In the genomic region with DNA sequence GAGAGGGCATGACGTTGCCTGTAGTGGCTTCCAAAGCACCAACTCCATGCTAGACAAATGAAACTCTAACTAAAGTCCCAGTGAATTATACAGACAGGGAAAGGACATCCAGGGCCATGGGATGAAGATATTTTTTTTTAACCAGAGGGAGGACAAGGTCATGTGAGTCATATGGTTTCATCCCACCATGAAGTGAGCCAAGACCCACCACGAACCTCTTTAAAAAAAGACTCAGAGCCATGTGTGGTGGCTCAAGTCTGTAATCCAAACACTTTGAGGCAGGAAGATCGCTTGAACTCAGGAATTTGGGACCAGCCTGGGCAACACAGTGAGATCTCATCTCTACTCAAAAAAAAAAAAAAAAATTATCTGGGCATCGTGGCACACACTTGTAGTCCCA, we compare ENCODE assay signal across 21 cellular contexts.
A peak's percentile ranks its signal among the peaks of the same experiment; 100 is the strongest.
DNase-seq lines count a peak whose midpoint lies in the region; ATAC-seq, FAIRE-seq and TF ChIP-seq lines count a peak whose summit lies in the region.
"Had no signal": no experiment of that assay in that cellular context is flagged by ENCODE, and none has a peak within 500 bp of the region (broad histone marks: within the 10 kb centered on the region; RNA-seq: fewer than 3 reads in every experiment).

No MANE protein-coding gene starts in this region.

- no peaks in the 10 kb centered on the region for H3K9me1 ChIP-seq in keratinocyte (ENCODE audit: control insufficient read depth, extremely low read depth, insufficient read depth, low read length)

- TF ChIP-seq POLR2A in gastrocnemius medialis (IDR thresholded peaks at IDR 0.05): no peak

- peak; percentile 48 for FAIRE-seq in GM18507 (lab: Jason Lieb, UNC)
- FAIRE-seq in keratinocyte (lab: Jason Lieb, UNC): peak; percentile 13
- FAIRE-seq: A204.1, G401.6, H1 had no signal

- dilution Hi-C loops in keratinocyte (cut with MboI; ENCODE audit: extremely low pct_ligation_motif_present, low sequenced_read_pairs): no loop called here

- TF ChIP-seq CTCF in keratinocyte (optimal IDR thresholded peaks at IDR 0.05 in 1 of 3, IDR thresholded peaks at IDR 0.05 in 1 of 3, conservative IDR thresholded peaks at IDR 0.05 in 1 of 3; ENCODE audit: extremely low read depth in 1 of 3, insufficient read depth in 2 of 3, low read length in 3 of 3): no peak
- TF ChIP-seq CTCF in gastrocnemius medialis (IDR thresholded peaks at IDR 0.05 in 4 of 5, conservative IDR thresholded peaks at IDR 0.05 in 1 of 5): no peak

- DNase-seq in GM18507 (ENCODE audit: extremely low spot score, insufficient read length, low read depth) (no peak), RPMI7951 (ENCODE audit: low read depth) (peak; percentile 67), keratinocyte (ENCODE audit: low read depth, low spot score) (no peak), HK-2 (ENCODE audit: unreplicated experiment) (no peak), gastrocnemius medialis (no peak), HUDEP-2 (lab: John Stamatoyannopoulos, UW; ENCODE audit: unreplicated experiment in 76 of 76) (no peak)
- DNase-seq: C1 segment of cervical spinal cord; Calu3; CD4-positive, alpha-beta memory T cell; COR-L47; DMS53; DMS79 treated with DMSO at 0.1 percent for 48 hours; GM23248; H7; HCEC 1CT had no signal

- H3K36me3 ChIP-seq in BLaER1 (no peaks in the 10 kb centered on the region), keratinocyte (ENCODE audit: control insufficient read depth in 2 of 2, extremely low read depth in 1 of 2, insufficient read depth in 2 of 2, low read length in 2 of 2) (no peaks in the 10 kb centered on the region), gastrocnemius medialis (no peaks in the 10 kb centered on the region)

- no peak for ATAC-seq in gastrocnemius medialis
- ATAC-seq in GM21360 (IDR thresholded peaks at IDR 0.05; ENCODE audit: unreplicated experiment): no peak

- no peaks in the 10 kb centered on the region for H3K79me2 ChIP-seq in keratinocyte (ENCODE audit: control insufficient read depth, insufficient read depth, low read length)

- H3K4me3 ChIP-seq in BLaER1 (no peak overlapping the region), keratinocyte (ENCODE audit: control insufficient read depth in 2 of 3, extremely low read depth in 1 of 3, insufficient read depth in 2 of 3, low read depth in 1 of 3, low read length in 3 of 3) (no peak overlapping the region), gastrocnemius medialis (no peak overlapping the region)
- H3K4me3 ChIP-seq: GM23248 had no signal

- H3K4me1 ChIP-seq in BLaER1 (peaks cover 20% of the 10 kb centered on the region), keratinocyte (ENCODE audit: control insufficient read depth, extremely low read depth, insufficient read depth, low read length) (peaks cover 4% of the 10 kb centered on the region), gastrocnemius medialis (no peaks in the 10 kb centered on the region)

- H3K27me3 ChIP-seq in BLaER1 (no peaks in the 10 kb centered on the region), keratinocyte (ENCODE audit: control insufficient read depth, extremely low read depth, insufficient read depth, low read length) (no peaks in the 10 kb centered on the region), gastrocnemius medialis (no peaks in the 10 kb centered on the region)

- H3K27ac ChIP-seq in BLaER1: no peak overlapping the region
- H3K27ac ChIP-seq in keratinocyte (ENCODE audit: control insufficient read depth, insufficient read depth, low read length): no peak overlapping the region
- no peak overlapping the region for H3K27ac ChIP-seq in gastrocnemius medialis
- H3K27ac ChIP-seq: 22Rv1, GM23248 had no signal

- no peaks in the 10 kb centered on the region for H4K20me1 ChIP-seq in BLaER1
- H4K20me1 ChIP-seq in keratinocyte (ENCODE audit: control insufficient read depth, extremely low read depth, insufficient read depth, low read length): no peaks in the 10 kb centered on the region

- H3K9me3 ChIP-seq in BLaER1 (no peaks in the 10 kb centered on the region), keratinocyte (ENCODE audit: control insufficient read depth, low read depth, low read length) (no peaks in the 10 kb centered on the region), gastrocnemius medialis (no peaks in the 10 kb centered on the region)

- H3K9ac ChIP-seq in BLaER1 (no peak overlapping the region), keratinocyte (ENCODE audit: control insufficient read depth, extremely low read depth, insufficient read depth, low read length) (no peak overlapping the region)
- H3K9ac ChIP-seq: GM23248 had no signal

- in situ Hi-C loops in gastrocnemius medialis (cut with MboI; ENCODE audit: low sequenced_read_pairs in 4 of 4): no loop called here

- H3K4me2 ChIP-seq in BLaER1 (peak overlapping the region; percentile 62; the same call in 1 of the 2 replicates), keratinocyte (ENCODE audit: control insufficient read depth, extremely low read depth, insufficient read depth, low read depth, low read length) (no peak overlapping the region)

- no peak overlapping the region for H2AFZ ChIP-seq in keratinocyte (ENCODE audit: control insufficient read depth, low read length)
- H2AFZ ChIP-seq: GM23248 had no signal

- intact Hi-C loops in gastrocnemius medialis (cut with DNase I; ENCODE audit: low total_unique reads): no loop called here
